ENCODE assay signal across 23 cellular contexts in the genomic region with DNA sequence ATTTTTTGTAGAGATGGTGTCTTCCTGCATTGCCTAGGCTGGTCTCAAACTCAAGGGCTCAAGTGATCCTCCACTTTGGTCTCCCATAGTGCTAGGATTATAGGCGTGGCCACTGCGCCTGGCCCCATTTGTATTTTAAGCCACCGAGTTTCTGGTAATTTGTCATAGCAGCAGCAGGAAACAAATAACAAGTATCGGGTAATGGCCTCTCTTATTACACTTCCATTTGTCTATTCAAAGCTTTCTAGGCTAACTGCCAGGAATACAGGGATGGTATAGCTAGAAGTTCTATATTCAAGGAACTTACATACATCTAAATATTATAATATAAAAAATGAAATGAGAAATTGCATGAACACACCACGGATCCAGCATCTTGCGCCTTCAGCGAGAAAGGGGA. TPM values are rescaled to one million over a fixed set of nuclear protein-coding genes. Genes with fewer than 3 reads are reported as not detected.
DNase-seq lines count a peak whose midpoint lies in the region; ATAC-seq, FAIRE-seq and TF ChIP-seq lines count a peak whose summit lies in the region.
"Had no signal": no experiment of that assay in that cellular context is flagged by ENCODE, and none has a peak within 500 bp of the region (broad histone marks: within the 10 kb centered on the region; RNA-seq: fewer than 3 reads in every experiment).

No MANE protein-coding gene starts in this region.

- intact Hi-C loops in left colon (cut with DNase I, micrococcal nuclease): no loop called here

- no peak overlapping the region for H3K4me3 ChIP-seq in bronchial epithelial cell (ENCODE audit: low read depth, low read length)
- H3K4me3 ChIP-seq: colonic mucosa, heart right ventricle, smooth muscle cell had no signal

- DNase-seq in COLO668 (lab: John Stamatoyannopoulos, UW; ENCODE audit: unreplicated experiment) (peak; percentile 64), NCI-H1105 treated with DMSO at 0.1 percent for 48 hours (lab: John Stamatoyannopoulos, UW) (peak; percentile 77), NCI-H2171 treated with DMSO at 0.1 percent for 48 hours (lab: John Stamatoyannopoulos, UW) (peak; percentile 74), bronchial epithelial cell (ENCODE audit: low read depth) (peak; percentile 36), left colon (no peak)
- DNase-seq: activated CD4-positive, alpha-beta T cell treated with anti-CD3 and anti-CD28 coated beads for 1 hour; activated naive CD8-positive, alpha-beta T cell treated with anti-CD3 and anti-CD28 coated beads, Interleukin-2, amount 10 ng/mL, durations not matched to agents 7 days and 5 days; CD4-positive, alpha-beta memory T cell; colonic mucosa; heart right ventricle; immature natural killer cell; NCI-H2227 treated with DMSO at 0.1 percent for 48 hours; Right ventricle myocardium superior; stimulated activated CD4-positive, alpha-beta T cell treated with anti-CD3 and anti-CD28 coated beads, Interleukin-4, amount 100 ng/mL, for 24 hours had no signal

- ATAC-seq in HG03139 (IDR thresholded peaks at IDR 0.05; ENCODE audit: unreplicated experiment) (no peak), HG02623 (IDR thresholded peaks at IDR 0.05; ENCODE audit: unreplicated experiment) (no peak), left colon (no peak), GM18873 (IDR thresholded peaks at IDR 0.05; ENCODE audit: low FRiP score, unreplicated experiment) (no peak)
- ATAC-seq: heart right ventricle had no signal

- H3K27me3 ChIP-seq in bronchial epithelial cell (ENCODE audit: control insufficient read depth, insufficient read depth, low read length): no peaks in the 10 kb centered on the region
- H3K27me3 ChIP-seq: colonic mucosa had no signal

- no peak for FAIRE-seq in bronchial epithelial cell (lab: Jason Lieb, UNC)
- FAIRE-seq: endometrium, GM19239, urothelium cell line had no signal

- TF ChIP-seq CTCF in bronchial epithelial cell (IDR thresholded peaks at IDR 0.05; ENCODE audit: insufficient read depth, low read length, severe bottlenecking): no peak

- no peaks in the 10 kb centered on the region for H3K36me3 ChIP-seq in bronchial epithelial cell (ENCODE audit: control insufficient read depth, insufficient read depth, low read length)
- H3K36me3 ChIP-seq: colonic mucosa, heart right ventricle had no signal

RNA-seq across cellular contexts. Expression of a gene that starts 9.4 kb away (rescaled TPM):
- total RNA-seq in bronchial epithelial cell (1.0 and 1.1 TPM in 2 replicates), left colon (1 to 10 TPM; 5.2 to 6.6 TPM)
- total RNA-seq: activated naive CD8-positive, alpha-beta T cell treated with anti-CD3 and anti-CD28 coated beads, Interleukin-2, amount 10 ng/mL, durations not matched to agents 7 days and 5 days; CD4-positive, alpha-beta memory T cell; H1; liver; Right ventricle myocardium superior had no signal

Comparison
In these comparisons a context has a peak if more than half of its experiments do, and no peak if none do; other contexts are left out.
1. DNase-seq: peak in COLO668 (single experiment), NCI-H1105 treated with DMSO at 0.1 percent for 48 hours (single experiment), NCI-H2171 treated with DMSO at 0.1 percent for 48 hours (single experiment) and bronchial epithelial cell (single experiment); none in left colon (0 of 2).